In genomic region chr22:27493797-27494196, GRCh38 we compare ENCODE assay signal across 17 cellular contexts.
DNase-seq lines count a peak whose midpoint lies in the region; ATAC-seq and TF ChIP-seq lines count a peak whose summit lies in the region.
"Had no signal": no experiment of that assay in that cellular context is flagged by ENCODE, and none has a peak within 500 bp of the region (broad histone marks: within the 10 kb centered on the region; RNA-seq: fewer than 3 reads in every experiment).

No MANE protein-coding gene starts in this region.

- H2AFZ ChIP-seq in DND-41 (ENCODE audit: low read depth, low read length), result no peak overlapping the region

- H3K4me2 ChIP-seq in DND-41 (ENCODE audit: insufficient read depth, low read length), result no peak overlapping the region

- H3K79me2 ChIP-seq in DND-41 (ENCODE audit: insufficient read depth, low read length), result no peaks in the 10 kb centered on the region

- DNase-seq in DND-41 (peak; percentile 10), KBM-7 (peak; percentile 7), endodermal cell (no peak), spleen (peak; percentile 12), nucleus accumbens (lab: John Stamatoyannopoulos, UW) (no peak), NCI-H1436 treated with DMSO at 0.1 percent for 48 hours (lab: John Stamatoyannopoulos, UW) (no peak)
- no peak for DNase-seq in stimulated activated CD4-positive, alpha-beta T cell treated with anti-CD3 and anti-CD28 coated beads, Interleukin-1b, Interleukin-23, amount 100 ng/mL, for 48 hours
- DNase-seq: ACHN; BE2C; CD4-positive, alpha-beta memory T cell; DMS79 treated with DMSO at 0.1 percent for 48 hours; EL; H9; Kasumi-1; KG1 had no signal

- ATAC-seq in DND-41 (ENCODE audit: insufficient read depth, low read depth) (peak; percentile 27; the same call in 1 of the 3 replicates), GM21528 (IDR thresholded peaks at IDR 0.05; ENCODE audit: low FRiP score, unreplicated experiment) (no peak)

- H3K27me3 ChIP-seq in DND-41 (ENCODE audit: insufficient read depth, low read length, poor library complexity), result no peaks in the 10 kb centered on the region
- no peaks in the 10 kb centered on the region for H3K27me3 ChIP-seq in endodermal cell (ENCODE audit: control insufficient read depth, insufficient read depth, low read length, poor library complexity, severe bottlenecking)
- peaks cover 0 to 1% (median 0%) of the 10 kb centered on the region in 7 donors for H3K27me3 ChIP-seq in spleen (replicated peaks in 1 of 7)
- H3K27me3 ChIP-seq: BE2C had no signal

- no peak overlapping the region for H3K27ac ChIP-seq in DND-41 (ENCODE audit: low read length)
- peak overlapping the region; percentile 93 for H3K27ac ChIP-seq in endodermal cell (ENCODE audit: low read depth, low read length)
- H3K27ac ChIP-seq in spleen, result no peak overlapping the region

- no peaks in the 10 kb centered on the region for H3K4me1 Mint-ChIP-seq in endodermal cell
- H3K4me1 Mint-ChIP-seq: CD14-positive monocyte had no signal

- intact Hi-C loops in spleen (cut with DNase I; ENCODE audit: low total_unique reads), result no loop called here

- in situ Hi-C loops in KBM-7 (cut with MboI; ENCODE audit: low pct_unique_long_range_greater_than_20kb, low sequenced_read_pairs), result no loop called here

- H3K9me3 Mint-ChIP-seq in endodermal cell, result peaks cover 18% of the 10 kb centered on the region

- H3K27ac Mint-ChIP-seq in endodermal cell, result no peak overlapping the region
- H3K27ac Mint-ChIP-seq: CD4-positive, alpha-beta memory T cell had no signal

- peaks cover 9% of the 10 kb centered on the region for H3K27me3 Mint-ChIP-seq in endodermal cell (ENCODE audit: insufficient read depth)

- H3K9me3 ChIP-seq in DND-41 (ENCODE audit: insufficient read depth, low read length, severe bottlenecking), result peaks cover 8% of the 10 kb centered on the region
- no peaks in the 10 kb centered on the region for H3K9me3 ChIP-seq in endodermal cell (ENCODE audit: control insufficient read depth, low read length)
- peaks cover 0 to 19% (median 8%) of the 10 kb centered on the region in 8 donors for H3K9me3 ChIP-seq in spleen
- H3K9me3 ChIP-seq: BE2C had no signal

- H3K36me3 ChIP-seq in DND-41 (ENCODE audit: insufficient read depth, low read length) (no peaks in the 10 kb centered on the region), endodermal cell (ENCODE audit: control insufficient read depth, insufficient read depth, low read length) (no peaks in the 10 kb centered on the region), spleen (no peaks in the 10 kb centered on the region)
- H3K36me3 ChIP-seq: BE2C had no signal

- TF ChIP-seq CTCF in DND-41 (IDR thresholded peaks at IDR 0.05; ENCODE audit: borderline replicate concordance, extremely low read depth, low read length, poor library complexity, severe bottlenecking) (no peak), endodermal cell (conservative IDR thresholded peaks at IDR 0.05) (no peak), spleen (IDR thresholded peaks at IDR 0.05 in 8 of 11, conservative IDR thresholded peaks at IDR 0.05 in 3 of 11) (no peak)

- no peak for TF ChIP-seq POLR2A in spleen (IDR thresholded peaks at IDR 0.05)

- WGBS in endodermal cell (ENCODE audit: insufficient coverage in 1 of 2, insufficient read length in 1 of 2), 2 experiments, result 97 to 100% methylated on average over 4 of the region's 4 CpGs
- WGBS in spleen, 5 donors, result 49 to 60% (median 55%) methylated on average over 4 of the region's 4 CpGs

- no peak overlapping the region for H3K9ac ChIP-seq in DND-41 (ENCODE audit: low read depth, low read length)
- no peak overlapping the region for H3K9ac ChIP-seq in endodermal cell (ENCODE audit: extremely low read depth, low read length, poor library complexity, severe bottlenecking)

- H4K20me1 ChIP-seq in DND-41 (ENCODE audit: insufficient read depth, low read length), result no peaks in the 10 kb centered on the region

- no peaks in the 10 kb centered on the region for H3K36me3 Mint-ChIP-seq in endodermal cell (ENCODE audit: low read depth)
- H3K36me3 Mint-ChIP-seq: CD14-positive monocyte; CD4-positive, alpha-beta memory T cell had no signal

- H3K4me1 ChIP-seq in DND-41 (ENCODE audit: insufficient read depth, low read length), result peaks cover 5% of the 10 kb centered on the region; the same call in 1 of the 2 replicates
- H3K4me1 ChIP-seq in endodermal cell (ENCODE audit: control insufficient read depth, insufficient read depth, low read length), result no peaks in the 10 kb centered on the region
- no peaks in the 10 kb centered on the region for H3K4me1 ChIP-seq in spleen

- H3K4me3 ChIP-seq in DND-41 (ENCODE audit: low read depth in 1 of 2, low read length in 2 of 2) (no peak overlapping the region), endodermal cell (ENCODE audit: low read length) (no peak overlapping the region), spleen (no peak overlapping the region)

- no peak overlapping the region for H3K4me3 Mint-ChIP-seq in endodermal cell
- H3K4me3 Mint-ChIP-seq: CD14-positive monocyte; CD4-positive, alpha-beta memory T cell; H9 had no signal

Comparison
In these comparisons a context has a peak if more than half of its experiments do, and no peak if none do; other contexts are left out.
1. DNase-seq: peak in DND-41 (single experiment), KBM-7 (single experiment) and spleen (single experiment); none in endodermal cell (single experiment), nucleus accumbens (0 of 56), NCI-H1436 treated with DMSO at 0.1 percent for 48 hours (single experiment) and stimulated activated CD4-positive, alpha-beta T cell treated with anti-CD3 and anti-CD28 coated beads, Interleukin-1b, Interleukin-23, amount 100 ng/mL, for 48 hours (single experiment).